ENCODE assay signal across 10 cellular contexts in the genomic region with DNA sequence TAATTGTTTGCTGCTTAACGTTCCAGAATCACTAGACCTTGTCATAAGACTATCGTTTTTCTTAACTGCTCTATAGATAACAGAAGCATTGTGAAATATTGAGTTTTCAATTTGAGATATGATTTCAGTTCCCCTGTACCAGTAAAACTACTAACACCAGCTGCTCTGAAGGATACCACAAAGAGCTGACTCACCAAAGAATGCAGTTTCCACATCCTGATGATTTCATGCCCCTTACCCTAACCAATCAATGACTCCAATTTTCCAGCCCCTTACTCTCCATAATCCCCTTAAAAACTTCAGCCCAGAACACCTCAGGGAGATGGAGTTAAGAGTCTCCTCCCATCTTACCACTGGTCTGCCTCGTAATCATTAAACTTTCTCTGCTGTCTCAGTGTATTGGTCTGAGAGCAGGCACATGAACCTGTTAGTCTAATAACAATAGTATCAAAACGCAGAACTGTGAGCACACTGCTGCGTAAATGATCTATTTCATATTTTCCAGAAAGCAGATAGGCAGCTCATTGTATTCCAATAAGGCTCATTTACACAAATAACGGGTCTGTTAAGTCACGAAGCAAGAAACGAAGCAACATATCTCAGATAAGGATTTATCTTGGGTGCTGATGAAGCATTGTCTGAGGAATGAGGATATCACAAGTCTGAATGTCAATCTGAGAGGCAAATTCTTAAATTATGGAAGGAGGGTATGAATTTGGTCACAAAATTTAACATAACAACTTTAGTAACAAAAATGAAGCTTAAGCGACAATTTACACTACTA. TPM values are rescaled to one million over a fixed set of nuclear protein-coding genes. Genes with fewer than 3 reads are reported as not detected.
A peak's percentile ranks its signal among the peaks of the same experiment; 100 is the strongest.
DNase-seq lines count a peak whose midpoint lies in the region; ATAC-seq and TF ChIP-seq lines count a peak whose summit lies in the region.
"Had no signal": no experiment of that assay in that cellular context is flagged by ENCODE, and none has a peak within 500 bp of the region (broad histone marks: within the 10 kb centered on the region; RNA-seq: fewer than 3 reads in every experiment).

No MANE protein-coding gene starts in this region.

- H3K27me3 Mint-ChIP-seq in activated naive CD8-positive, alpha-beta T cell treated with anti-CD3 and anti-CD28 coated beads, Interleukin-2, amount 50 U/mL, for 24 hours: peaks cover 41% of the 10 kb centered on the region
- peaks cover 5% of the 10 kb centered on the region for H3K27me3 Mint-ChIP-seq in mesothelial cell of epicardium (ENCODE audit: low read depth)

- H3K4me2 ChIP-seq in KMS-11: peak overlapping the region; percentile 56; the same call in 1 of the 2 replicates

- H3K36me3 ChIP-seq in KMS-11 (ENCODE audit: insufficient read depth): no peaks in the 10 kb centered on the region
- H3K36me3 ChIP-seq: upper lobe of left lung had no signal

- H3K36me3 Mint-ChIP-seq in activated naive CD8-positive, alpha-beta T cell treated with anti-CD3 and anti-CD28 coated beads, Interleukin-2, amount 50 U/mL, for 24 hours (ENCODE audit: low read depth): peaks cover 2% of the 10 kb centered on the region
- peaks cover 5% of the 10 kb centered on the region for H3K36me3 Mint-ChIP-seq in mesothelial cell of epicardium

- H3K27ac Mint-ChIP-seq in activated naive CD8-positive, alpha-beta T cell treated with anti-CD3 and anti-CD28 coated beads, Interleukin-2, amount 50 U/mL, for 24 hours: peak overlapping the region; percentile 43
- H3K27ac Mint-ChIP-seq in mesothelial cell of epicardium: no peak overlapping the region

- peak overlapping the region; percentile 9 for H3K4me3 Mint-ChIP-seq in activated naive CD8-positive, alpha-beta T cell treated with anti-CD3 and anti-CD28 coated beads, Interleukin-2, amount 50 U/mL, for 24 hours
- H3K4me3 Mint-ChIP-seq in mesothelial cell of epicardium: no peak overlapping the region

- H3K27ac ChIP-seq in KMS-11: no peak overlapping the region; the same call in 1 of the 2 replicates
- H3K27ac ChIP-seq: upper lobe of left lung had no signal

- peaks cover 16% of the 10 kb centered on the region for H3K9me3 Mint-ChIP-seq in activated naive CD8-positive, alpha-beta T cell treated with anti-CD3 and anti-CD28 coated beads, Interleukin-2, amount 50 U/mL, for 24 hours
- peaks cover 20% of the 10 kb centered on the region for H3K9me3 Mint-ChIP-seq in mesothelial cell of epicardium

- H3K4me3 ChIP-seq in KMS-11 (IDR thresholded peaks at IDR 0.05; ENCODE audit: insufficient read depth, low read depth, low read length): no peak overlapping the region
- H3K4me3 ChIP-seq: upper lobe of left lung had no signal

- H3K4me1 Mint-ChIP-seq in activated naive CD8-positive, alpha-beta T cell treated with anti-CD3 and anti-CD28 coated beads, Interleukin-2, amount 50 U/mL, for 24 hours: peaks cover 31% of the 10 kb centered on the region
- H3K4me1 Mint-ChIP-seq in mesothelial cell of epicardium: peaks cover 17% of the 10 kb centered on the region

- no peak overlapping the region for H3K9ac ChIP-seq in KMS-11

- no peaks in the 10 kb centered on the region for H3K27me3 ChIP-seq in KMS-11 (ENCODE audit: insufficient read depth, low read depth)
- H3K27me3 ChIP-seq: upper lobe of left lung had no signal

- TF ChIP-seq CTCF in KMS-11 (conservative IDR thresholded peaks at IDR 0.05; ENCODE audit: low read depth, low read length): no peak
- no peak for TF ChIP-seq CTCF in omental fat pad (IDR thresholded peaks at IDR 0.05)
- TF ChIP-seq CTCF in mesothelial cell of epicardium (IDR thresholded peaks at IDR 0.05; ENCODE audit: unreplicated experiment): no peak

- no peaks in the 10 kb centered on the region for H3K79me2 ChIP-seq in KMS-11 (ENCODE audit: insufficient read depth, low read depth)

- ATAC-seq in GM21717 (IDR thresholded peaks at IDR 0.05; ENCODE audit: unreplicated experiment): peak; percentile 95
- ATAC-seq in activated naive CD8-positive, alpha-beta T cell treated with anti-CD3 and anti-CD28 coated beads, Interleukin-2, amount 50 U/mL, for 24 hours: peak; percentile 80
- peak; percentile 71 for ATAC-seq in omental fat pad (ENCODE audit: low FRiP score)
- ATAC-seq in left lobe of liver: no peak
- ATAC-seq: HCT116 had no signal

- intact Hi-C loops in head of caudate nucleus (cut with DNase I): no loop called here

- peak; percentile 61 for DNase-seq in EL
- DNase-seq in activated naive CD8-positive, alpha-beta T cell treated with anti-CD3 and anti-CD28 coated beads, Interleukin-2, amount 50 U/mL, for 24 hours: no peak
- DNase-seq in omental fat pad (ENCODE audit: low spot score): no peak
- DNase-seq in left lobe of liver (ENCODE audit: low spot score): no peak
- no peak for DNase-seq in mesothelial cell of epicardium (ENCODE audit: low spot score in 2 of 2, unreplicated experiment in 2 of 2)
- DNase-seq in head of caudate nucleus: no peak
- DNase-seq: upper lobe of left lung had no signal

- H3K4me1 ChIP-seq in KMS-11 (ENCODE audit: low read depth, poor library complexity, severe bottlenecking): peaks cover 18% of the 10 kb centered on the region

- no peaks in the 10 kb centered on the region for H4K20me1 ChIP-seq in KMS-11 (ENCODE audit: insufficient read depth)

- peak overlapping the region; percentile 24 for H2AFZ ChIP-seq in KMS-11 (ENCODE audit: low read depth)

RNA-seq across cellular contexts. Expression of gene CCNA1, which starts 14.1 kb away (rescaled TPM):
- total RNA-seq in omental fat pad: 1 to 10 TPM in 2 of 4 donors, under 1 TPM in 1, not detected in 1; 0.38 to 2.0 (median 1.5) TPM
- total RNA-seq in left lobe of liver: 0.10 TPM
- total RNA-seq in mesothelial cell of epicardium: 0.16 to 0.20 TPM (median 0.18 TPM) in 3 replicates
